In the genomic region with DNA sequence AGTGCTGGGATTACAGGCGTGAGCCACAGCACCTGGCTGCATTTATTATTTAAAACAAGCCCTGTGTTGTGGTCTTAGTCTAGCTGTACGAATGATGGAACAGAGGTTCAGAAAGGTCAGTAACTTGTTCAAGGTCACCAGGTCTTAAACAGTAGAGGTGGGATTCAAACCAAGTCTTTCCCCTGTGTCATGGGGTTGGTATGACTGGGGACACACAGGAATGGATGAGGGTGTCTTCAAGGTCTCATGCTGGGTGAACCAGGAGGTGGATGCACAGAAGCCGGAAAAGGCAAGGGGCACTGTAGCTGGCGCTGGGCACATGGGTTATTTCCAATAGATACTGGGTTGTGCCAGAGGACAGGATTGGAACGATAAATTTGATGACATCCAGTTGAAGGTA, we compare ENCODE assay signal across 16 cellular contexts. TPM values are rescaled to one million over a fixed set of nuclear protein-coding genes. Genes with fewer than 3 reads are reported as not detected.
DNase-seq lines count a peak whose midpoint lies in the region; ATAC-seq and TF ChIP-seq lines count a peak whose summit lies in the region.
"Had no signal": no experiment of that assay in that cellular context is flagged by ENCODE, and none has a peak within 500 bp of the region (broad histone marks: within the 10 kb centered on the region; RNA-seq: fewer than 3 reads in every experiment).

No MANE protein-coding gene starts in this region.

- H3K27me3 ChIP-seq in heart right ventricle = no peaks in the 10 kb centered on the region
- H3K27me3 ChIP-seq in esophagus muscularis mucosa = no peaks in the 10 kb centered on the region
- H3K27me3 ChIP-seq in prostate gland (replicated peaks; ENCODE audit: insufficient read depth) = no peaks in the 10 kb centered on the region
- H3K27me3 ChIP-seq in colonic mucosa = no peaks in the 10 kb centered on the region
- H3K27me3 ChIP-seq: SJSA1 had no signal

- CTCF ChIA-PET in WTC11 (lab: Charles Lee) = no interaction called here

- peaks cover 22% of the 10 kb centered on the region for H3K4me1 Mint-ChIP-seq in WTC11

- ATAC-seq in heart right ventricle (peak in 1 of 8 donors; percentile 15), left ventricle myocardium superior (no peak), WTC11 (no peak)

- no peaks in the 10 kb centered on the region for H3K27me3 Mint-ChIP-seq in WTC11 (ENCODE audit: low read depth)
- H3K27me3 Mint-ChIP-seq: CD4-positive, alpha-beta T cell had no signal

- DNase-seq in heart right ventricle = peak in 1 of 2 donors; percentile 1
- no peak for DNase-seq in left ventricle myocardium superior
- DNase-seq in WTC11 (ENCODE audit: low spot score) = no peak
- peak; percentile 77 for DNase-seq in esophagus muscularis mucosa (ENCODE audit: extremely low spot score)
- peak; percentile 3 for DNase-seq in prostate gland (ENCODE audit: low spot score)
- no peak for DNase-seq in colonic mucosa
- DNase-seq in NCI-H526 (lab: John Stamatoyannopoulos, UW) = no peak
- DNase-seq in HPDE6-E6E7 (ENCODE audit: extremely low spot score) = no peak
- DNase-seq: CD4-positive, alpha-beta T cell; DMS53; NCI-H1417 treated with DMSO at 0.1 percent for 48 hours; NCI-H187 treated with DMSO at 0.1 percent for 48 hours; NCI-H2227 treated with DMSO at 0.1 percent for 48 hours; PC-9 had no signal

- POLR2A ChIA-PET in WTC11 (lab: Charles Lee) = interaction anchor here (0.6 kb wide), 1 partner anchor 17 kb away, joined by 3 read pairs; no protein-coding TSS in a partner anchor

- peak overlapping the region; percentile 70 for H3K27ac Mint-ChIP-seq in WTC11
- H3K27ac Mint-ChIP-seq: CD4-positive, alpha-beta T cell had no signal

- H3K27ac ChIP-seq in heart right ventricle = peak overlapping the region in 7 of 10 donors; percentile 16 to 73 (median 42)
- no peak overlapping the region for H3K27ac ChIP-seq in esophagus muscularis mucosa (replicated peaks in 1 of 4)
- no peak overlapping the region for H3K27ac ChIP-seq in prostate gland
- H3K27ac ChIP-seq in colonic mucosa = no peak overlapping the region
- H3K27ac ChIP-seq: KMS-11, PC-9, SJSA1 had no signal

- H3K36me3 Mint-ChIP-seq in WTC11 = peaks cover 20% of the 10 kb centered on the region

- H3K9ac ChIP-seq in colonic mucosa (ENCODE audit: low read depth in 2 of 2, low read length in 2 of 2) = no peak overlapping the region
- H3K9ac ChIP-seq: KMS-11 had no signal

- no peak for TF ChIP-seq EP300 in esophagus muscularis mucosa (IDR thresholded peaks at IDR 0.05)

- H3K4me1 ChIP-seq in heart right ventricle (peaks cover 0 to 52% (median 24%) of the 10 kb centered on the region in 9 donors), esophagus muscularis mucosa (peaks cover 0 to 11% (median 8%) of the 10 kb centered on the region in 4 donors), prostate gland (replicated peaks) (no peaks in the 10 kb centered on the region), colonic mucosa (no peaks in the 10 kb centered on the region)
- H3K4me1 ChIP-seq: SJSA1 had no signal

- H3K36me3 ChIP-seq in heart right ventricle = no peaks in the 10 kb centered on the region
- H3K36me3 ChIP-seq in esophagus muscularis mucosa = no peaks in the 10 kb centered on the region
- H3K36me3 ChIP-seq in prostate gland = no peaks in the 10 kb centered on the region
- no peaks in the 10 kb centered on the region for H3K36me3 ChIP-seq in colonic mucosa
- H3K36me3 ChIP-seq: SJSA1 had no signal

- H3K4me3 Mint-ChIP-seq in WTC11 = no peak overlapping the region
- H3K4me3 Mint-ChIP-seq: CD4-positive, alpha-beta T cell had no signal

- TF ChIP-seq CTCF in heart right ventricle (IDR thresholded peaks at IDR 0.05) (no peak), WTC11 (IDR thresholded peaks at IDR 0.05) (no peak), esophagus muscularis mucosa (IDR thresholded peaks at IDR 0.05) (no peak), prostate gland (IDR thresholded peaks at IDR 0.05) (no peak), colonic mucosa (IDR thresholded peaks at IDR 0.05) (no peak)

- H3K9me3 Mint-ChIP-seq in WTC11 = no peaks in the 10 kb centered on the region
- H3K9me3 Mint-ChIP-seq: CD4-positive, alpha-beta T cell had no signal

- intact Hi-C loops in heart right ventricle (cut with DNase I) = loop anchor here in 5 of 10 donors (5.0 to 10.0 kb wide), 3 partner anchors 50 to 87 kb away; no protein-coding TSS in a partner anchor
- intact Hi-C loops in left ventricle myocardium superior (cut with micrococcal nuclease) = no loop called here
- intact Hi-C loops in esophagus muscularis mucosa (cut with DNase I) = no loop called here
- intact Hi-C loops in prostate gland (cut with DNase I) = no loop called here
- intact Hi-C loops in colonic mucosa (cut with DNase I) = no loop called here

- TF ChIP-seq POLR2A in esophagus muscularis mucosa (IDR thresholded peaks at IDR 0.05; ENCODE audit: low read depth) (no peak), prostate gland (IDR thresholded peaks at IDR 0.05) (no peak)

- H3K9me3 ChIP-seq in heart right ventricle = no peaks in the 10 kb centered on the region
- no peaks in the 10 kb centered on the region for H3K9me3 ChIP-seq in esophagus muscularis mucosa
- H3K9me3 ChIP-seq in prostate gland = no peaks in the 10 kb centered on the region
- no peaks in the 10 kb centered on the region for H3K9me3 ChIP-seq in colonic mucosa
- H3K9me3 ChIP-seq: SJSA1 had no signal

- no peak overlapping the region for H3K4me3 ChIP-seq in heart right ventricle
- no peak overlapping the region for H3K4me3 ChIP-seq in esophagus muscularis mucosa
- no peak overlapping the region for H3K4me3 ChIP-seq in prostate gland
- H3K4me3 ChIP-seq in colonic mucosa = no peak overlapping the region
- H3K4me3 ChIP-seq: PC-9, SJSA1 had no signal

- 79 to 86% methylated on average over 5 of the region's 5 CpGs for WGBS in heart right ventricle, 2 donors
- WGBS in esophagus muscularis mucosa = 89% methylated on average over 5 of the region's 5 CpGs
- WGBS in prostate gland = 91% methylated on average over 5 of the region's 5 CpGs

TF ChIP-seq in WTC11, 78 proteins besides CTCF, POLR2A, EP300 and RAD21 (continues in another document):
- TF ChIP-seq GABPB1 (CRISPR knock-in tag; IDR thresholded peaks at IDR 0.05) = no peak
- TF ChIP-seq ZNF263 (CRISPR knock-in tag; IDR thresholded peaks at IDR 0.05; ENCODE audit: low read depth) = no peak
- TF ChIP-seq, protein P1, sequence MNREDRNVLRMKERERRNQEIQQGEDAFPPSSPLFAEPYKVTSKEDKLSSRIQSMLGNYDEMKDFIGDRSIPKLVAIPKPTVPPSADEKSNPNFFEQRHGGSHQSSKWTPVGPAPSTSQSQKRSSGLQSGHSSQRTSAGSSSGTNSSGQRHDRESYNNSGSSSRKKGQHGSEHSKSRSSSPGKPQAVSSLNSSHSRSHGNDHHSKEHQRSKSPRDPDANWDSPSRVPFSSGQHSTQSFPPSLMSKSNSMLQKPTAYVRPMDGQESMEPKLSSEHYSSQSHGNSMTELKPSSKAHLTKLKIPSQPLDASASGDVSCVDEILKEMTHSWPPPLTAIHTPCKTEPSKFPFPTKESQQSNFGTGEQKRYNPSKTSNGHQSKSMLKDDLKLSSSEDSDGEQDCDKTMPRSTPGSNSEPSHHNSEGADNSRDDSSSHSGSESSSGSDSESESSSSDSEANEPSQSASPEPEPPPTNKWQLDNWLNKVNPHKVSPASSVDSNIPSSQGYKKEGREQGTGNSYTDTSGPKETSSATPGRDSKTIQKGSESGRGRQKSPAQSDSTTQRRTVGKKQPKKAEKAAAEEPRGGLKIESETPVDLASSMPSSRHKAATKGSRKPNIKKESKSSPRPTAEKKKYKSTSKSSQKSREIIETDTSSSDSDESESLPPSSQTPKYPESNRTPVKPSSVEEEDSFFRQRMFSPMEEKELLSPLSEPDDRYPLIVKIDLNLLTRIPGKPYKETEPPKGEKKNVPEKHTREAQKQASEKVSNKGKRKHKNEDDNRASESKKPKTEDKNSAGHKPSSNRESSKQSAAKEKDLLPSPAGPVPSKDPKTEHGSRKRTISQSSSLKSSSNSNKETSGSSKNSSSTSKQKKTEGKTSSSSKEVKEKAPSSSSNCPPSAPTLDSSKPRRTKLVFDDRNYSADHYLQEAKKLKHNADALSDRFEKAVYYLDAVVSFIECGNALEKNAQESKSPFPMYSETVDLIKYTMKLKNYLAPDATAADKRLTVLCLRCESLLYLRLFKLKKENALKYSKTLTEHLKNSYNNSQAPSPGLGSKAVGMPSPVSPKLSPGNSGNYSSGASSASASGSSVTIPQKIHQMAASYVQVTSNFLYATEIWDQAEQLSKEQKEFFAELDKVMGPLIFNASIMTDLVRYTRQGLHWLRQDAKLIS (CRISPR knock-in tag; IDR thresholded peaks at IDR 0.05; ENCODE audit: borderline replicate concordance) = no peak
- TF ChIP-seq, protein P2, sequence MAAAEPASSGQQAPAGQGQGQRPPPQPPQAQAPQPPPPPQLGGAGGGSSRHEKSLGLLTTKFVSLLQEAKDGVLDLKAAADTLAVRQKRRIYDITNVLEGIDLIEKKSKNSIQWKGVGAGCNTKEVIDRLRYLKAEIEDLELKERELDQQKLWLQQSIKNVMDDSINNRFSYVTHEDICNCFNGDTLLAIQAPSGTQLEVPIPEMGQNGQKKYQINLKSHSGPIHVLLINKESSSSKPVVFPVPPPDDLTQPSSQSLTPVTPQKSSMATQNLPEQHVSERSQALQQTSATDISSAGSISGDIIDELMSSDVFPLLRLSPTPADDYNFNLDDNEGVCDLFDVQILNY (CRISPR knock-in tag; IDR thresholded peaks at IDR 0.05) = no peak
- no peak for TF ChIP-seq PRRX2 (CRISPR knock-in tag; IDR thresholded peaks at IDR 0.05)
- no peak for TF ChIP-seq CREM (CRISPR knock-in tag; IDR thresholded peaks at IDR 0.05)
- TF ChIP-seq NR3C1 (CRISPR knock-in tag; conservative IDR thresholded peaks at IDR 0.05; ENCODE audit: low read depth) = no peak

RNA-seq across cellular contexts. Expression of gene TJP2, which starts 32.2 kb away (rescaled TPM):
- total RNA-seq in heart right ventricle = 100 to 1,000 TPM in 3 of 10 donors, 10 to 100 TPM in 7; 67.8 to 117 (median 87.4) TPM
- 10 to 100 TPM; 24.2 to 36.1 TPM for polyA plus RNA-seq in heart right ventricle
- 123 TPM for total RNA-seq in left ventricle myocardium superior
- total RNA-seq in WTC11 (2021) = 155 to 159 TPM (median 156 TPM) in 3 replicates
- 100 to 1,000 TPM; 101 to 172 (median 125) TPM for total RNA-seq in esophagus muscularis mucosa
- 100 to 1,000 TPM; 117 to 166 TPM for total RNA-seq in prostate gland
- total RNA-seq in colonic mucosa = 100 to 1,000 TPM; 133 to 174 TPM

Comparison
In these comparisons a context has a peak if more than half of its experiments do, and no peak if none do; other contexts are left out.
1. DNase-seq: peak in esophagus muscularis mucosa (single experiment) and prostate gland (single experiment); none in left ventricle myocardium superior (single experiment), WTC11 (single experiment), colonic mucosa (single experiment), NCI-H526 (0 of 2) and HPDE6-E6E7 (single experiment).
2. H3K27ac ChIP-seq: peak in heart right ventricle (7 of 10); none in esophagus muscularis mucosa (0 of 4), prostate gland (0 of 2) and colonic mucosa (single experiment).